8 cellular contexts compared by ENCODE assay signal in the genomic region with DNA sequence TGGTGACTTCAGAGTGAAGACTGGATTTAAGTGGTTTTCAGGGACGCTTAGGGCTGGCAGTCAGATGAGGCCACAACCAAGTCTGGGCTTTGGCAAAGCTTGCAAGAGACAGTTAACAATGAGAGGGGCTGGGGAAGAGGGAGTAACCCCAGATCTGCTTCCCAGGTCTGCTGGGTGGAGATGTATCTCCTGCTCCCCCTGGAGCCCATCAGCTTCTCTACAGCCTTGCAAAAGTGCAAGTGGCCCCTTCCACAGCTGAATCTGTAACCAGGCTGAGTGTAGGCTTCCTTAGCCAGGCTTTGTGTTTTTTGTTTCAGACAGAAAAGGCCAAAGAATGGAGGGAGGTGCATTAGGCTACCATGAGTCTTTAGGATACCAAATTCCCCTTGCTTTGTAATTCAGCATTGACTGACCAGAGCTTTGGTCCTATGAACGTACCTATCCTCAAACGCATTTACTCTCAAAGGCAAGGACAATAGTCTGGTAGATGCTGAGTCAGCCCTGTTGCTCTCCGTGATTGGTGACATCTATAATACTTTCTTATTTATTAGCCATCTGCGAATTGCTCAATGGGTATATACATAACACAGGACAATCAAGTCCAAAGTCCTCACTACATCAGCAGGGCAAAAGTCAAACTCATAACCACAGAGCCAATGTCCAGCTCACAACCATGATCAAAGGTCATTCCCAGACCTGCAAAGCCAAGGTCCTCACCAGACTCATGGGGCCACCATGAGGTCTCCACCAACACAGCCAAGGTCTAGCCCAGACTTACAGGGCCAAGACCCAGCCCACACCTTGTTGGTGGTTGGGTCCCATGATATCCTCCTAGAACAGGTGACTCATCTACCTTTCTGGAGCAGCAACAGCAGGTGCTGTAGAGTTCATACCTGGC. TPM values are rescaled to one million over a fixed set of nuclear protein-coding genes. Genes with fewer than 3 reads are reported as not detected.
A peak's percentile ranks its signal among the peaks of the same experiment; 100 is the strongest.
DNase-seq lines count a peak whose midpoint lies in the region; ATAC-seq, FAIRE-seq and TF ChIP-seq lines count a peak whose summit lies in the region.

No MANE protein-coding gene starts in this region.

- H3K36me3 ChIP-seq in SJCRH30 (no peaks in the 10 kb centered on the region), smooth muscle cell (ENCODE audit: low read depth) (no peaks in the 10 kb centered on the region)

- H3K4me3 ChIP-seq in A549 (no peak overlapping the region), SJCRH30 (no peak overlapping the region), smooth muscle cell (no peak overlapping the region)

- WGBS in A549 (ENCODE audit: missing lambda C conversion rate), result 57% methylated on average over 5 of the region's 5 CpGs
- WGBS in smooth muscle cell (ENCODE audit: low lambda C conversion rate), result 73% methylated on average over 5 of the region's 5 CpGs

- FAIRE-seq in A549 (lab: Jason Lieb, UNC), result no peak

- H3K4me2 ChIP-seq in A549 (no peak overlapping the region), smooth muscle cell (no peak overlapping the region)

- peak in 1 of 2 experiments; percentile 39; a peak in 2 of 5 replicates for TF ChIP-seq RAD21 in A549 (conservative IDR thresholded peaks at IDR 0.05 in 1 of 2, IDR thresholded peaks at IDR 0.05 in 1 of 2)

- H3K4me1 ChIP-seq in A549 (peaks cover 3% of the 10 kb centered on the region; the same call in 2 of the 3 replicates), SJCRH30 (no peaks in the 10 kb centered on the region), smooth muscle cell (ENCODE audit: low read depth) (no peaks in the 10 kb centered on the region)

- no peak overlapping the region for H2AFZ ChIP-seq in smooth muscle cell (ENCODE audit: low read depth)

- no peaks in the 10 kb centered on the region for H3K79me2 ChIP-seq in smooth muscle cell (ENCODE audit: low read depth)

- no peaks in the 10 kb centered on the region for H3F3A ChIP-seq in smooth muscle cell (ENCODE audit: low read depth)

- POLR2A ChIA-PET in A549 (lab: Yijun Ruan, JAX), result no interaction called here

- CTCF ChIA-PET in A549 (lab: Yijun Ruan, JAX), result interaction anchor here (0.6 to 7.5 kb wide), 6 partner anchors 11 to 433 kb away, joined by 3 to 44 read pairs (median 3); no protein-coding TSS in a partner anchor

- no peaks in the 10 kb centered on the region for H4K20me1 ChIP-seq in smooth muscle cell (ENCODE audit: low read depth)

- no peak for TF ChIP-seq POLR2A in A549 (IDR thresholded peaks at IDR 0.05; ENCODE audit: low read length)

- H3K27ac ChIP-seq in A549, result no peak overlapping the region
- no peak overlapping the region for H3K27ac ChIP-seq in SJCRH30
- H3K27ac ChIP-seq in smooth muscle cell (ENCODE audit: low read depth), result no peak overlapping the region

- no peak overlapping the region for H3K9ac ChIP-seq in smooth muscle cell (ENCODE audit: low read depth)

- DNase-seq in A549 (ENCODE audit: low read depth in 1 of 2, low spot score in 1 of 2), result peak; percentile 18 to 28
- peak; percentile 26 to 52 for DNase-seq in SJCRH30
- peak; percentile 48 for DNase-seq in fibroblast of the conjunctiva (ENCODE audit: low read depth)
- DNase-seq in smooth muscle cell (lab: John Stamatoyannopoulos, UW; ENCODE audit: unreplicated experiment), result no peak
- no peak for DNase-seq in activated gamma-delta T cell treated with Interleukin-2 at 50 U/mL for 16 hours
- DNase-seq in retina, result no peak
- no peak for DNase-seq in middle frontal gyrus (ENCODE audit: extremely low spot score, low spot score)

- no peak for TF ChIP-seq EP300 in A549 (IDR thresholded peaks at IDR 0.05)

- TF ChIP-seq CTCF in A549 (IDR thresholded peaks at IDR 0.05), result no peak
- TF ChIP-seq CTCF in GM12872 (IDR thresholded peaks at IDR 0.05; ENCODE audit: insufficient read depth, low read depth, low read length), result peak; percentile 67
- peak; percentile 24 for TF ChIP-seq CTCF in smooth muscle cell (IDR thresholded peaks at IDR 0.05; ENCODE audit: borderline replicate concordance, insufficient read depth, poor library complexity, severe bottlenecking)

- H3K27me3 ChIP-seq in SJCRH30 (no peaks in the 10 kb centered on the region), smooth muscle cell (ENCODE audit: low read depth) (no peaks in the 10 kb centered on the region)

- peak; percentile 70 to 87; a peak in 4 of 6 replicates for ATAC-seq in A549

- no peaks in the 10 kb centered on the region for H3K9me3 ChIP-seq in A549
- H3K9me3 ChIP-seq in SJCRH30 (replicated peaks), result no peaks in the 10 kb centered on the region
- H3K9me3 ChIP-seq in smooth muscle cell (replicated peaks; ENCODE audit: low read depth), result no peaks in the 10 kb centered on the region

TF ChIP-seq in A549, 52 proteins besides CTCF, POLR2A, EP300 and RAD21:
- peak; percentile 40 for TF ChIP-seq MAFK (IDR thresholded peaks at IDR 0.05; ENCODE audit: partially characterized antibody)
- no peak for TF ChIP-seq EHF (CRISPR knock-in tag; IDR thresholded peaks at IDR 0.05)

RNA-seq across cellular contexts. Expression of gene CCDC13, which starts 17.1 kb away (rescaled TPM):
- 0.47 and 0.49 TPM in 2 replicates for polyA plus RNA-seq in A549 (2011; rRNA removed)
- 0.27 and 0.38 TPM in 2 replicates for polyA plus RNA-seq in A549 (2012; cell fraction: cytosol; rRNA removed)
- 0.70 and 0.82 TPM in 2 replicates for polyA plus RNA-seq in A549 (2012; cell fraction: nucleus; rRNA removed)
- 0.33 to 0.54 TPM (median 0.41 TPM) in 3 replicates for polyA plus RNA-seq in A549 (2017; fragmentation: RNase III; extraction: RNeasy Plus Mini Kit Qiagen cat#74134 plus additional on column Dnase treatment)
- not detected in 2 replicates for polyA minus RNA-seq in A549 (2011; rRNA and poly(A)+ RNA removed)
- 0.33 and 0.34 TPM in 2 replicates for total RNA-seq in SJCRH30 (2014; rRNA removed; shearing (Covaris generic))
- not detected in 2 replicates for total RNA-seq in smooth muscle cell
- 0.48 TPM in 1 of 2 replicates, not detected in the other for polyA plus RNA-seq in smooth muscle cell

RNA-seq across cellular contexts. Expression of gene HIGD1A, which starts 48.4 kb away (rescaled TPM):
- polyA plus RNA-seq in A549 (2011; rRNA removed) (104 and 158 TPM in 2 replicates), A549 (2017; fragmentation: RNase III; extraction: RNeasy Plus Mini Kit Qiagen cat#74134 plus additional on column Dnase treatment) (137 to 147 TPM (median 146 TPM) in 3 replicates), smooth muscle cell (159 and 297 TPM in 2 replicates)
- polyA plus RNA-seq in A549 (2012; cell fraction: cytosol; rRNA removed), result 38.5 and 43.3 TPM in 2 replicates
- polyA plus RNA-seq in A549 (2012; cell fraction: nucleus; rRNA removed), result 6.8 and 15.9 TPM in 2 replicates
- polyA minus RNA-seq in A549 (2011; rRNA and poly(A)+ RNA removed), result 13.4 and 14.7 TPM in 2 replicates
- total RNA-seq in SJCRH30 (2014; rRNA removed; shearing (Covaris generic)), result 155 and 171 TPM in 2 replicates
- 322 and 339 TPM in 2 replicates for total RNA-seq in smooth muscle cell

RNA-seq across cellular contexts. Expression of gene ACKR2, which starts 53.3 kb away (rescaled TPM):
- polyA plus RNA-seq in A549 (2011; rRNA removed), result 0.06 and 0.16 TPM in 2 replicates
- polyA plus RNA-seq in A549 (2012; cell fraction: cytosol; rRNA removed), result 0.11 TPM in 1 of 2 replicates, not detected in the other
- not detected in 2 replicates for polyA plus RNA-seq in A549 (2012; cell fraction: nucleus; rRNA removed)
- 0.05 TPM in 1 of 3 replicates, not detected in the others for polyA plus RNA-seq in A549 (2017; fragmentation: RNase III; extraction: RNeasy Plus Mini Kit Qiagen cat#74134 plus additional on column Dnase treatment)
- 0.08 and 0.15 TPM in 2 replicates for polyA minus RNA-seq in A549 (2011; rRNA and poly(A)+ RNA removed)
- not detected in 2 replicates for total RNA-seq in SJCRH30 (2014; rRNA removed; shearing (Covaris generic))
- 5.6 and 17.2 TPM in 2 replicates for total RNA-seq in smooth muscle cell
- polyA plus RNA-seq in smooth muscle cell, result 1.1 and 7.0 TPM in 2 replicates

RNA-seq across cellular contexts. Expression of gene HHATL, which starts 53.3 kb away (rescaled TPM):
- polyA plus RNA-seq in A549 (2011; rRNA removed) (not detected in 2 replicates), A549 (2017; fragmentation: RNase III; extraction: RNeasy Plus Mini Kit Qiagen cat#74134 plus additional on column Dnase treatment) (not detected in 3 replicates), smooth muscle cell (not detected in 2 replicates)
- not detected in 2 replicates for polyA plus RNA-seq in A549 (2012; cell fraction: cytosol; rRNA removed)
- 0.11 and 0.17 TPM in 2 replicates for polyA plus RNA-seq in A549 (2012; cell fraction: nucleus; rRNA removed)
- not detected in 2 replicates for polyA minus RNA-seq in A549 (2011; rRNA and poly(A)+ RNA removed)
- not detected in 2 replicates for total RNA-seq in SJCRH30 (2014; rRNA removed; shearing (Covaris generic))
- not detected in 2 replicates for total RNA-seq in smooth muscle cell

Comparison
In these comparisons a context has a peak if more than half of its experiments do, and no peak if none do; other contexts are left out.
1. DNase-seq: peak in A549 (2 of 2), SJCRH30 (2 of 2) and fibroblast of the conjunctiva (single experiment); none in smooth muscle cell (single experiment), activated gamma-delta T cell treated with Interleukin-2 at 50 U/mL for 16 hours (single experiment), retina (single experiment) and middle frontal gyrus (single experiment).